ENCODE assay signal across 8 cellular contexts in the genomic region with DNA sequence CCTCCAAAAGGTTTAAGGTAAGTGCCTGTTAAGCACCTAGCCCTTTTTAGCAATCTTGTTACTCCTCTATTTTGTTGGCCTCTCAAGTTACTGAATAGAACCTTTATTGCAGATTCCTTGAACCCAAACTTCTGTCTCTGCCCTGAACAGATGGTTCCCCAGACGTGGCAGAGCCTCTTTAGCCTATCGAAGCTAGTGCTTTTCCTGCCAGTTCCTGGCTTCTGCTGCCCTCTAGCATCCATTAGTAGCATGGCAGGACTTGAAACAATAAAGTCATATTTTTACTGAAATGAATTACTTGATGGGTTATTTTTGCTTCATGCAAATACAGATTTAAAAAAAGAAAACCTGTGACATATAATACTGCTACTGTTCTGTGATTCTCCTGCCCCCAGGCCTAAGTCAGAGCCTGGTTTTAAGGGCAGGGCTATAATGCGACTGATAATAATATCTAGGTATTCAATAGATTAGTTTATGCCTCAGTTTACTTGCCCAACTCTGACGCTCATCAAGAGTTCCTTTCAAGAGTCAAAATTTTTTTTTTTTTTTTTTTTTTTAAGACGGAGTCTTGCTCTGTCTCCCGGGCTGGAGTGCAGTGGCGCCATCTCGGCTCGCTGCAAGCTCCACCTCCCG.
DNase-seq lines count a peak whose midpoint lies in the region; ATAC-seq and TF ChIP-seq lines count a peak whose summit lies in the region.

No MANE protein-coding gene starts in this region.

- TF ChIP-seq CTCF in fibroblast of mammary gland (conservative IDR thresholded peaks at IDR 0.05; ENCODE audit: control insufficient read depth, insufficient read depth, low read depth, low read length), result peak; percentile 86

- H3K18ac ChIP-seq in neuronal stem cell (ENCODE audit: low read length), result no peak overlapping the region

- H3K27me3 ChIP-seq in neuronal stem cell (ENCODE audit: control insufficient read depth in 3 of 3, insufficient read depth in 3 of 3, low read depth in 1 of 3, low read length in 3 of 3), result no peaks in the 10 kb centered on the region

- H3K4me3 ChIP-seq in fibroblast of mammary gland (ENCODE audit: control insufficient read depth, low read depth, low read length) (no peak overlapping the region), neuronal stem cell (ENCODE audit: low read length in 2 of 2) (no peak overlapping the region)

- no peak overlapping the region for H3K9ac ChIP-seq in neuronal stem cell (ENCODE audit: low read depth, low read length, poor library complexity)

- no peak overlapping the region for H2BK120ac ChIP-seq in neuronal stem cell (ENCODE audit: low read depth, low read length)

- H3K4ac ChIP-seq in neuronal stem cell (ENCODE audit: low read length), result no peak overlapping the region

- no peak overlapping the region for H2BK5ac ChIP-seq in neuronal stem cell (ENCODE audit: low read length)

- no peak overlapping the region for H3K27ac ChIP-seq in neuronal stem cell (replicated peaks; ENCODE audit: low read length)

- peak; percentile 93 for ATAC-seq in GM21423 (IDR thresholded peaks at IDR 0.05; ENCODE audit: unreplicated experiment)
- peak; percentile 90 for ATAC-seq in HG03575 (IDR thresholded peaks at IDR 0.05; ENCODE audit: extremely low read depth, insufficient number of reproducible peaks, low FRiP score, unreplicated experiment)

- H4K91ac ChIP-seq in neuronal stem cell (ENCODE audit: low read depth, low read length, poor library complexity), result no peak overlapping the region

- H2BK12ac ChIP-seq in neuronal stem cell (ENCODE audit: low read length), result no peak overlapping the region

- H3K14ac ChIP-seq in neuronal stem cell (ENCODE audit: low read length), result no peak overlapping the region

- WGBS in neuronal stem cell (ENCODE audit: extremely low coverage in 2 of 2, insufficient read length in 2 of 2, insufficient replicate concordance in 1 of 2), 2 donors, result no CpG with 5 or more reads among the region's 10 CpGs

- H2AK5ac ChIP-seq in neuronal stem cell (ENCODE audit: low read depth, low read length), result no peak overlapping the region

- no peaks in the 10 kb centered on the region for H3K36me3 ChIP-seq in neuronal stem cell (replicated peaks in 1 of 2; ENCODE audit: control insufficient read depth in 2 of 2, insufficient read depth in 2 of 2, low read length in 2 of 2)

- no peaks in the 10 kb centered on the region for H3K4me1 ChIP-seq in neuronal stem cell (ENCODE audit: control insufficient read depth in 2 of 2, insufficient read depth in 1 of 2, low read depth in 1 of 2, low read length in 2 of 2)

- H3K4me2 ChIP-seq in neuronal stem cell (ENCODE audit: insufficient read depth, low read length, poor library complexity, severe bottlenecking), result no peak overlapping the region

- H2AFZ ChIP-seq in neuronal stem cell (ENCODE audit: low read length), result peak overlapping the region; percentile 61

- no peaks in the 10 kb centered on the region for H3K9me3 ChIP-seq in neuronal stem cell (replicated peaks in 1 of 2; ENCODE audit: control insufficient read depth in 2 of 2, insufficient read depth in 1 of 2, low read depth in 1 of 2, low read length in 2 of 2)

- DNase-seq in ELF-1 (ENCODE audit: low read depth, low spot score), result peak; percentile 33
- peak; percentile 78 for DNase-seq in NCI-H748 (lab: John Stamatoyannopoulos, UW; ENCODE audit: unreplicated experiment)
- DNase-seq in activated CD8-positive, alpha-beta memory T cell treated with anti-CD3 and anti-CD28 coated beads, Interleukin-2, amount 50 U/mL, for 4 hours, result peak; percentile 27
- DNase-seq in fibroblast of mammary gland (ENCODE audit: low read depth), result peak; percentile 62
- DNase-seq in neuronal stem cell (ENCODE audit: low spot score), result peak; percentile 32
- DNase-seq in ureter (ENCODE audit: low spot score), result no peak

- H3K23ac ChIP-seq in neuronal stem cell (ENCODE audit: low read depth, low read length, poor library complexity), result no peak overlapping the region

- H4K8ac ChIP-seq in neuronal stem cell (ENCODE audit: low read depth, low read length), result no peak overlapping the region

- H3K79me1 ChIP-seq in neuronal stem cell (ENCODE audit: low read depth, low read length), result no peaks in the 10 kb centered on the region

- H2BK15ac ChIP-seq in neuronal stem cell (ENCODE audit: low read length), result no peak overlapping the region
